9 cellular contexts compared by ENCODE assay signal in genomic region chr2:169049142-169049541, GRCh38. TPM values are rescaled to one million over a fixed set of nuclear protein-coding genes. Genes with fewer than 3 reads are reported as not detected.
"Had no signal": no experiment of that assay in that cellular context is flagged by ENCODE, and none has a peak within 500 bp of the region (broad histone marks: within the 10 kb centered on the region; RNA-seq: fewer than 3 reads in every experiment).

No MANE protein-coding gene starts in this region.

- H2AFZ ChIP-seq: GM23248 had no signal

- H3K9ac ChIP-seq: GM23248 had no signal

- DNase-seq: GM23248, GOT3, H9, HCEC 1CT, KG1 had no signal

- H3K4me3 ChIP-seq: GM23248 had no signal

- FAIRE-seq: H54, HTR-8/SVneo had no signal

- H3K27ac ChIP-seq: GM23248 had no signal

RNA-seq across cellular contexts. Expression of gene ABCB11, which starts 18.0 kb away (rescaled TPM):
- total RNA-seq: GM23248, H9, HT-29 had no signal
- polyA plus RNA-seq: GM23248, IgD-negative memory B cell had no signal

RNA-seq across cellular contexts. Expression of gene DHRS9, which starts 20.2 kb away (rescaled TPM):
- total RNA-seq: GM23248, H9 had no signal
- polyA plus RNA-seq: GM23248 had no signal
